In genomic region chr10:34768261-34768971, GRCh38 we compare ENCODE assay signal across 1 cellular context.
TF ChIP-seq lines count a peak whose summit lies in the region.

No MANE protein-coding gene starts in this region.

TF ChIP-seq in HEK293, 187 proteins besides CTCF, POLR2A, EP300 and RAD21 (continued from another document):
- TF ChIP-seq ZNF280D (tag by site-specific recombination; IDR thresholded peaks at IDR 0.05), result no peak
- TF ChIP-seq ZBTB17 (tag by site-specific recombination; IDR thresholded peaks at IDR 0.05), result peak; percentile 42; the same call in 1 of the 2 replicates
- TF ChIP-seq ZBTB8A (tag by site-specific recombination; IDR thresholded peaks at IDR 0.05), result peak; percentile 71; the same call in 1 of the 2 replicates
- TF ChIP-seq ZNF600 (tag by site-specific recombination; IDR thresholded peaks at IDR 0.05), result peak; percentile 78
- TF ChIP-seq SP2 (tag by site-specific recombination; IDR thresholded peaks at IDR 0.05), result 0 out of 2 replicates have a peak, but pooled peaks have one; percentile 17
- TF ChIP-seq ZNF423 (tag by site-specific recombination; IDR thresholded peaks at IDR 0.05), result peak; percentile 92
- peak; percentile 75 for TF ChIP-seq KLF1 (tag by site-specific recombination; IDR thresholded peaks at IDR 0.05)
- peak; percentile 89; the same call in 1 of the 2 replicates for TF ChIP-seq ZBTB6 (tag by site-specific recombination; IDR thresholded peaks at IDR 0.05)
- peak; percentile 30; the same call in 1 of the 2 replicates for TF ChIP-seq ZBTB48 (tag by site-specific recombination; IDR thresholded peaks at IDR 0.05)
- no peak for TF ChIP-seq ZNF155 (tag by site-specific recombination; IDR thresholded peaks at IDR 0.05)
- no peak for TF ChIP-seq ZBTB26 (tag by site-specific recombination; optimal IDR thresholded peaks at IDR 0.05)
- no peak for TF ChIP-seq ZNF112 (tag by site-specific recombination; IDR thresholded peaks at IDR 0.05)
- TF ChIP-seq BCL6B (tag by site-specific recombination; IDR thresholded peaks at IDR 0.05), result no peak
- TF ChIP-seq ZNF518A (tag by site-specific recombination; conservative IDR thresholded peaks at IDR 0.05; ENCODE audit: low read depth), result no peak
- no peak for TF ChIP-seq ZNF148 (tag by site-specific recombination; IDR thresholded peaks at IDR 0.05; ENCODE audit: borderline replicate concordance)
